ENCODE assay signal across 28 cellular contexts in genomic region chr1:210384625-210385024, GRCh38. TPM values are rescaled to one million over a fixed set of nuclear protein-coding genes. Genes with fewer than 3 reads are reported as not detected.
DNase-seq lines count a peak whose midpoint lies in the region; ATAC-seq, FAIRE-seq and TF ChIP-seq lines count a peak whose summit lies in the region.
"Had no signal": no experiment of that assay in that cellular context is flagged by ENCODE, and none has a peak within 500 bp of the region (broad histone marks: within the 10 kb centered on the region; RNA-seq: fewer than 3 reads in every experiment).

No MANE protein-coding gene starts in this region.

- H3K4me3 ChIP-seq in kidney epithelial cell (ENCODE audit: low read depth, low read length) (no peak overlapping the region), thoracic aorta (no peak overlapping the region)
- H3K4me3 ChIP-seq: left ventricle myocardium inferior, spleen, transverse colon had no signal

- TF ChIP-seq CTCF in kidney epithelial cell (IDR thresholded peaks at IDR 0.05; ENCODE audit: insufficient read depth, low read length, poor library complexity, severe bottlenecking) (no peak), thoracic aorta (IDR thresholded peaks at IDR 0.05) (no peak)

- no peaks in the 10 kb centered on the region for H3K9me3 ChIP-seq in thoracic aorta
- H3K9me3 ChIP-seq: left ventricle myocardium inferior, spleen, transverse colon had no signal

- H3K27me3 ChIP-seq in kidney epithelial cell (ENCODE audit: control insufficient read depth, insufficient read depth, low read length) (no peaks in the 10 kb centered on the region), thoracic aorta (replicated peaks; ENCODE audit: insufficient read depth) (no peaks in the 10 kb centered on the region)
- H3K27me3 ChIP-seq: spleen, transverse colon had no signal

- peaks cover 32% of the 10 kb centered on the region for H3K36me3 Mint-ChIP-seq in stimulated activated memory B cell treated with anti-CD40 and anti-IgM and Interleukin-4, amounts not matched to agents 10 μg/mL and 1 μg/mL and 100 μg/mL, for 72 hours
- H3K36me3 Mint-ChIP-seq: activated naive CD8-positive, alpha-beta T cell treated with anti-CD3 and anti-CD28 coated beads, Interleukin-2, amount 10 ng/mL, durations not matched to agents 7 days and 5 days; immature natural killer cell had no signal

- ATAC-seq in thoracic aorta (ENCODE audit: insufficient number of reproducible peaks, low FRiP score, low read depth) (no peak), HG03432 (IDR thresholded peaks at IDR 0.05; ENCODE audit: unreplicated experiment) (no peak)
- ATAC-seq in stimulated activated memory B cell treated with anti-CD40 and anti-IgM and Interleukin-4, amounts not matched to agents 10 μg/mL and 1 μg/mL and 100 μg/mL, for 72 hours, result no peak
- ATAC-seq: activated CD4-positive, alpha-beta T cell treated with anti-CD3 and anti-CD28 coated beads for 36 hours; naive thymus-derived CD4-positive, alpha-beta T cell; stimulated activated naive CD8-positive, alpha-beta T cell treated with anti-CD3 and anti-CD28 coated beads, Interleukin-15, Interleukin-2, amounts not matched to agents 100 U/mL and 50 U/mL, for 24 hours had no signal

- H3K27ac ChIP-seq in thoracic aorta, result peak overlapping the region; percentile 9 to 25
- H3K27ac ChIP-seq: left ventricle myocardium inferior, spleen, transverse colon had no signal

- H3K27ac Mint-ChIP-seq in stimulated activated memory B cell treated with anti-CD40 and anti-IgM and Interleukin-4, amounts not matched to agents 10 μg/mL and 1 μg/mL and 100 μg/mL, for 72 hours, result no peak overlapping the region
- H3K27ac Mint-ChIP-seq: activated CD4-positive, alpha-beta T cell treated with anti-CD3 and anti-CD28 coated beads for 36 hours; activated naive CD8-positive, alpha-beta T cell treated with anti-CD3 and anti-CD28 coated beads, Interleukin-2, amount 10 ng/mL, durations not matched to agents 7 days and 5 days; immature natural killer cell; mesothelial cell of epicardium; naive thymus-derived CD4-positive, alpha-beta T cell had no signal

- H3K27me3 Mint-ChIP-seq in stimulated activated memory B cell treated with anti-CD40 and anti-IgM and Interleukin-4, amounts not matched to agents 10 μg/mL and 1 μg/mL and 100 μg/mL, for 72 hours, result no peaks in the 10 kb centered on the region
- H3K27me3 Mint-ChIP-seq: activated CD4-positive, alpha-beta T cell treated with anti-CD3 and anti-CD28 coated beads for 36 hours; activated naive CD8-positive, alpha-beta T cell treated with anti-CD3 and anti-CD28 coated beads, Interleukin-2, amount 10 ng/mL, durations not matched to agents 7 days and 5 days; CD8-positive, alpha-beta memory T cell had no signal

- no peak overlapping the region for H3K4me3 Mint-ChIP-seq in stimulated activated memory B cell treated with anti-CD40 and anti-IgM and Interleukin-4, amounts not matched to agents 10 μg/mL and 1 μg/mL and 100 μg/mL, for 72 hours
- H3K4me3 Mint-ChIP-seq: activated CD4-positive, alpha-beta T cell treated with anti-CD3 and anti-CD28 coated beads for 36 hours; activated naive CD8-positive, alpha-beta T cell treated with anti-CD3 and anti-CD28 coated beads, Interleukin-2, amount 10 ng/mL, durations not matched to agents 7 days and 5 days; CD8-positive, alpha-beta memory T cell; immature natural killer cell; mesothelial cell of epicardium; naive thymus-derived CD4-positive, alpha-beta T cell had no signal

- H3K4me1 Mint-ChIP-seq in stimulated activated memory B cell treated with anti-CD40 and anti-IgM and Interleukin-4, amounts not matched to agents 10 μg/mL and 1 μg/mL and 100 μg/mL, for 72 hours, result no peaks in the 10 kb centered on the region
- H3K4me1 Mint-ChIP-seq: activated CD4-positive, alpha-beta T cell treated with anti-CD3 and anti-CD28 coated beads for 36 hours; CD8-positive, alpha-beta memory T cell; immature natural killer cell; naive thymus-derived CD4-positive, alpha-beta T cell had no signal

- H3K9me3 Mint-ChIP-seq in stimulated activated memory B cell treated with anti-CD40 and anti-IgM and Interleukin-4, amounts not matched to agents 10 μg/mL and 1 μg/mL and 100 μg/mL, for 72 hours, result no peaks in the 10 kb centered on the region
- H3K9me3 Mint-ChIP-seq: activated naive CD8-positive, alpha-beta T cell treated with anti-CD3 and anti-CD28 coated beads, Interleukin-2, amount 10 ng/mL, durations not matched to agents 7 days and 5 days; CD8-positive, alpha-beta memory T cell; immature natural killer cell had no signal

- no peak for FAIRE-seq in RCC 7860 (lab: Jason Lieb, UNC)
- FAIRE-seq: GM12891 had no signal

- H3K36me3 ChIP-seq in kidney epithelial cell (ENCODE audit: control insufficient read depth, insufficient read depth, low read length) (no peaks in the 10 kb centered on the region), thoracic aorta (no peaks in the 10 kb centered on the region)
- H3K36me3 ChIP-seq: left ventricle myocardium inferior, transverse colon had no signal

- H3K4me1 ChIP-seq in thoracic aorta (ENCODE audit: control insufficient read depth in 1 of 2, low read depth in 2 of 2), result peaks cover 0 to 10% of the 10 kb centered on the region in 2 donors
- H3K4me1 ChIP-seq: spleen had no signal

- DNase-seq in DMS153 (lab: John Stamatoyannopoulos, UW) (peak; percentile 9), DMS153 treated with DMSO at 0.1 percent for 48 hours (lab: John Stamatoyannopoulos, UW; ENCODE audit: unreplicated experiment) (no peak), RCC 7860 (ENCODE audit: low spot score) (peak; percentile 5), kidney epithelial cell (ENCODE audit: low read depth) (peak; percentile 65), thoracic aorta (ENCODE audit: low spot score) (no peak)
- no peak for DNase-seq in stimulated activated CD4-positive, alpha-beta T cell treated with anti-CD3 and anti-CD28 coated beads, Interleukin-15, amount 100 ng/mL, for 24 hours
- DNase-seq: 8988T; activated CD4-positive, alpha-beta T cell treated with anti-CD3 and anti-CD28 coated beads for 36 hours; activated effector memory CD4-positive, alpha-beta T cell treated with anti-CD3 and anti-CD28 coated beads, Interleukin-2, amount 50 U/mL, for 16 hours; activated naive CD8-positive, alpha-beta T cell treated with anti-CD3 and anti-CD28 coated beads, Interleukin-2, amount 10 ng/mL, durations not matched to agents 7 days and 5 days; AML-193; CD8-positive, alpha-beta memory T cell; DMS79 treated with DMSO at 0.1 percent for 48 hours; immature natural killer cell; left ventricle myocardium inferior; naive thymus-derived CD4-positive, alpha-beta T cell; NCI-H1105 treated with DMSO at 0.1 percent for 48 hours; NCI-H2081; NCI-H446; nucleus accumbens; spleen; stimulated activated CD4-positive, alpha-beta T cell treated with anti-CD3 and anti-CD28 coated beads, Interleukin-4, amount 100 ng/mL, for 1 hour; stimulated activated naive CD8-positive, alpha-beta T cell treated with anti-CD3 and anti-CD28 coated beads, Interleukin-15, Interleukin-2, amounts not matched to agents 100 U/mL and 50 U/mL, for 24 hours; transverse colon had no signal

RNA-seq across cellular contexts. Expression of gene HHAT, which starts 55.9 kb away (rescaled TPM):
- total RNA-seq in kidney epithelial cell (12.9 and 15.0 TPM in 2 replicates), thoracic aorta (1 to 10 TPM; 4.5 to 4.6 TPM)

Comparison
In these comparisons a context has a peak if more than half of its experiments do, and no peak if none do; other contexts are left out.
1. DNase-seq: peak in DMS153 (single experiment), RCC 7860 (single experiment) and kidney epithelial cell (single experiment); none in DMS153 treated with DMSO at 0.1 percent for 48 hours (single experiment), thoracic aorta (single experiment) and stimulated activated CD4-positive, alpha-beta T cell treated with anti-CD3 and anti-CD28 coated beads, Interleukin-15, amount 100 ng/mL, for 24 hours (single experiment).